ENCODE assay signal across 8 cellular contexts in genomic region chr5:66144799-66145390, GRCh38. TPM values are rescaled to one million over a fixed set of nuclear protein-coding genes. Genes with fewer than 3 reads are reported as not detected.
DNase-seq lines count a peak whose midpoint lies in the region; ATAC-seq, FAIRE-seq and TF ChIP-seq lines count a peak whose summit lies in the region.

No MANE protein-coding gene starts in this region.

- no peak for DNase-seq in AG04449 (ENCODE audit: low read depth, low spot score)
- DNase-seq in GM18507 (ENCODE audit: extremely low spot score, insufficient read length, low read depth): no peak
- peak; percentile 60 for DNase-seq in NCI-H2029 treated with DMSO at 0.1 percent for 48 hours (lab: John Stamatoyannopoulos, UW)
- DNase-seq in stimulated activated CD8-positive, alpha-beta memory T cell treated with anti-CD3 and anti-CD28 coated beads, Interleukin-7, amount 100 ng/mL, for 24 hours (ENCODE audit: low read depth): peak; percentile 48
- no peak for DNase-seq in A172 (ENCODE audit: low spot score)

- H3K36me3 ChIP-seq in iPS-20b (ENCODE audit: insufficient read depth, low read depth, low read length): peaks cover 3% of the 10 kb centered on the region; the same call in 1 of the 2 replicates

- FAIRE-seq in GM18507 (lab: Jason Lieb, UNC): peak; percentile 24

- POLR2A ChIA-PET in AG04449 (lab: Yijun Ruan, JAX): interaction anchor here (1.5 kb wide), 1 partner anchor 219 kb away, joined by 6 read pairs; the partner anchor contains the start of gene ERBIN

- no peaks in the 10 kb centered on the region for H3K27me3 ChIP-seq in iPS-20b (ENCODE audit: insufficient read depth, low read length)

- H3K27ac ChIP-seq in angular gyrus (ENCODE audit: low read depth, low read length) (peak overlapping the region; percentile 98), iPS-20b (ENCODE audit: low read length) (peak overlapping the region; percentile 62)

- TF ChIP-seq CTCF in AG04449 (IDR thresholded peaks at IDR 0.05; ENCODE audit: insufficient read depth, low read length, missing control alignments): no peak

- CTCF ChIA-PET in AG04449 (lab: Yijun Ruan, JAX): no interaction called here

- peak overlapping the region; percentile 95 for H3K9ac ChIP-seq in iPS-20b (ENCODE audit: low read depth, low read length)

- H3K4me3 ChIP-seq in AG04449 (ENCODE audit: low read depth, low read length) (peak overlapping the region; percentile 87), iPS-20b (ENCODE audit: low read length) (peak overlapping the region; percentile 87)

- ATAC-seq in HG02885 (IDR thresholded peaks at IDR 0.05; ENCODE audit: poor library complexity, unreplicated experiment): peak; percentile 60

- H3K9me3 ChIP-seq in iPS-20b (ENCODE audit: insufficient read depth, low read depth, low read length): no peaks in the 10 kb centered on the region

- peaks cover 4% of the 10 kb centered on the region; the same call in 1 of the 2 replicates for H3K4me1 ChIP-seq in iPS-20b (ENCODE audit: insufficient read depth, low read length)

RNA-seq across cellular contexts. Expression of gene SREK1, which starts 0.8 kb away (rescaled TPM):
- 33.8 and 48.6 TPM in 2 replicates for total RNA-seq in A172 (2014; rRNA removed; shearing (Covaris generic))

Comparison
In these comparisons a context has a peak if more than half of its experiments do, and no peak if none do; other contexts are left out.
1. DNase-seq: peak in NCI-H2029 treated with DMSO at 0.1 percent for 48 hours (single experiment) and stimulated activated CD8-positive, alpha-beta memory T cell treated with anti-CD3 and anti-CD28 coated beads, Interleukin-7, amount 100 ng/mL, for 24 hours (single experiment); none in AG04449 (single experiment), GM18507 (single experiment) and A172 (single experiment).